In the genomic region with DNA sequence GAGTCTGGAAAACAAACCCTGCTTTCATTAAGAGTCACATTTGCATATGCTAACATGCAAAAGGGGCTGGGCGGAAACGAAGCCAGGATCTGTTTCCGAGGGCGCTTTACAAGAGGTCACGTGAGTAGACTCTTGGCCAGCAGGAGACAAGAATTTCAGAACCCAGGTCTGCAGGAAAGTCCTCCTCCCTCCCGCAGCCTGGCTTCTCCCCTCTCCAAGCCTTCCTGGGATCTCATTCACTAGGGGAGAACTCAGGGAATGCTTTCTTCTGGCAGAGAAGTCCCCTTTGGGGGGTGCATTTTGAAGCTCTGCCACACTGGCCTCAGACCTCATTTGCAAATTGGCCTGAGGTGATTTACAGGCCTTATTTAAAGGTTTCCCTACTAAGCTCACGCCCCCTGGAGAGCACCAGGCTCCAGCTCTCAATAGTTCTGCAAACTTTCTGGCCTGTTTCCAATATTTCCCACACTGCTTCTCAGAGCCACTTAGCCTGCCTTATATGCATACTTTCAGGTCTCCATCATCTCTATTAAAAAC, we compare ENCODE assay signal across 15 cellular contexts. TPM values are rescaled to one million over a fixed set of nuclear protein-coding genes. Genes with fewer than 3 reads are reported as not detected.
DNase-seq lines count a peak whose midpoint lies in the region; ATAC-seq and TF ChIP-seq lines count a peak whose summit lies in the region.
"Had no signal": no experiment of that assay in that cellular context is flagged by ENCODE, and none has a peak within 500 bp of the region (broad histone marks: within the 10 kb centered on the region; RNA-seq: fewer than 3 reads in every experiment).

No MANE protein-coding gene starts in this region.

- H3K4me1 Mint-ChIP-seq in WTC11: peaks cover 69% of the 10 kb centered on the region
- H3K4me1 Mint-ChIP-seq: activated B cell treated with CpG ODN at 0.5 μM for 24 hours had no signal

- H3K4me1 ChIP-seq in HUES48 (ENCODE audit: control insufficient read depth, insufficient read depth, low read length) (peaks cover 46% of the 10 kb centered on the region), iPS-20b (ENCODE audit: insufficient read depth, low read length) (peaks cover 34% of the 10 kb centered on the region; the same call in 1 of the 2 replicates)
- H3K4me1 ChIP-seq: prostate gland had no signal

- H3K4me3 ChIP-seq in AG04450 (ENCODE audit: low read depth, low read length) (no peak overlapping the region), HUES48 (ENCODE audit: low read depth, low read length) (peak overlapping the region; percentile 7), iPS-20b (ENCODE audit: low read length) (peak overlapping the region; percentile 17; the same call in 1 of the 2 replicates)
- H3K4me3 ChIP-seq: GM12878, prostate gland had no signal

- peak; percentile 86 for ATAC-seq in WTC11
- no peak for ATAC-seq in omental fat pad (ENCODE audit: low FRiP score)
- ATAC-seq: effector memory CD8-positive, alpha-beta T cell; GM12878 had no signal

- peaks cover 7% of the 10 kb centered on the region for H3K36me3 Mint-ChIP-seq in WTC11

- peak overlapping the region; percentile 61 for H3K9ac ChIP-seq in HUES48 (ENCODE audit: low read depth, low read length)
- peak overlapping the region; percentile 68; the same call in 1 of the 2 replicates for H3K9ac ChIP-seq in iPS-20b (ENCODE audit: low read depth, low read length)

- peak overlapping the region; percentile 55 for H3K4me3 Mint-ChIP-seq in WTC11
- H3K4me3 Mint-ChIP-seq: activated B cell treated with CpG ODN at 0.5 μM for 24 hours; effector memory CD8-positive, alpha-beta T cell had no signal

- H3K36me3 ChIP-seq in HUES48 (ENCODE audit: control insufficient read depth, insufficient read depth, low read length) (no peaks in the 10 kb centered on the region), iPS-20b (ENCODE audit: insufficient read depth, low read depth, low read length) (no peaks in the 10 kb centered on the region)
- H3K36me3 ChIP-seq: BE2C, prostate gland had no signal

- no peaks in the 10 kb centered on the region for H3K27me3 ChIP-seq in AG04450 (ENCODE audit: control insufficient read depth, insufficient read depth, low read length)
- no peaks in the 10 kb centered on the region for H3K27me3 ChIP-seq in HUES48 (ENCODE audit: control insufficient read depth, insufficient read depth, low read length)
- H3K27me3 ChIP-seq in iPS-20b (ENCODE audit: insufficient read depth, low read length): no peaks in the 10 kb centered on the region
- H3K27me3 ChIP-seq: BE2C had no signal

- POLR2A ChIA-PET in AG04450 (lab: Yijun Ruan, JAX) (no interaction called here), WTC11 (lab: Charles Lee) (interaction anchor here (1.2 kb wide), 1 partner anchor 41 kb away, joined by 3 read pairs; no protein-coding TSS in a partner anchor)

- H3K27ac Mint-ChIP-seq in WTC11: peak overlapping the region; percentile 100
- H3K27ac Mint-ChIP-seq: activated B cell treated with CpG ODN at 0.5 μM for 24 hours; effector memory CD8-positive, alpha-beta T cell had no signal

- CTCF ChIA-PET in AG04450 (lab: Charles Lee): no interaction called here
- CTCF ChIA-PET in WTC11 (lab: Charles Lee): interaction anchor here (0.5 to 2.0 kb wide), 5 partner anchors 8 to 50 kb away, joined by 3 to 10 read pairs (median 4); no protein-coding TSS in a partner anchor

- H3K9me3 Mint-ChIP-seq in WTC11: 0 out of 2 replicates have a peak, but pooled peaks cover 4% of the 10 kb centered on the region
- H3K9me3 Mint-ChIP-seq: activated B cell treated with CpG ODN at 0.5 μM for 24 hours; effector memory CD8-positive, alpha-beta T cell had no signal

- H3K27ac ChIP-seq in AG04450 (ENCODE audit: low read depth, low read length): peak overlapping the region; percentile 39
- peak overlapping the region; percentile 97 for H3K27ac ChIP-seq in HUES48 (ENCODE audit: low read depth, low read length)
- H3K27ac ChIP-seq in iPS-20b (ENCODE audit: low read length): peak overlapping the region; percentile 54
- H3K27ac ChIP-seq: prostate gland had no signal

- no peaks in the 10 kb centered on the region for H3K27me3 Mint-ChIP-seq in WTC11 (ENCODE audit: low read depth)
- H3K27me3 Mint-ChIP-seq: activated B cell treated with CpG ODN at 0.5 μM for 24 hours; effector memory CD8-positive, alpha-beta T cell had no signal

- TF ChIP-seq CTCF in AG04450 (IDR thresholded peaks at IDR 0.05; ENCODE audit: low read depth, low read length): no peak
- no peak for TF ChIP-seq CTCF in WTC11 (IDR thresholded peaks at IDR 0.05)
- TF ChIP-seq CTCF in omental fat pad (IDR thresholded peaks at IDR 0.05): no peak

- H3K9me3 ChIP-seq in AG04450 (ENCODE audit: control insufficient read depth, insufficient read depth, low read length) (no peaks in the 10 kb centered on the region), HUES48 (ENCODE audit: control insufficient read depth, insufficient read depth, low read length) (no peaks in the 10 kb centered on the region), iPS-20b (ENCODE audit: insufficient read depth, low read depth, low read length) (no peaks in the 10 kb centered on the region)
- H3K9me3 ChIP-seq: BE2C, prostate gland had no signal

- no peak for DNase-seq in AG04450 (ENCODE audit: low read depth, low spot score)
- DNase-seq in WTC11 (ENCODE audit: low spot score): peak; percentile 80
- no peak for DNase-seq in omental fat pad (ENCODE audit: low spot score)
- DNase-seq in SKM-1 treated with dmso at 0.1 percent for 144 hours (lab: John Stamatoyannopoulos, UW; ENCODE audit: unreplicated experiment): no peak
- DNase-seq in dermis blood vessel endothelial cell: no peak
- no peak for DNase-seq in HuH-7.5 (ENCODE audit: low spot score)
- DNase-seq: activated B cell treated with CpG ODN at 0.5 μM for 24 hours; BE2C; effector memory CD8-positive, alpha-beta T cell; kidney glomerular epithelial cell had no signal

TF ChIP-seq in WTC11, 78 proteins besides CTCF, POLR2A, EP300 and RAD21 (continues in another document):
- TF ChIP-seq CBFB (CRISPR knock-in tag; IDR thresholded peaks at IDR 0.05; ENCODE audit: low read depth) (no peak), NR3C1 (CRISPR knock-in tag; conservative IDR thresholded peaks at IDR 0.05; ENCODE audit: low read depth) (no peak), MYBL2 (CRISPR knock-in tag; IDR thresholded peaks at IDR 0.05) (no peak), ZNF423 (CRISPR knock-in tag; IDR thresholded peaks at IDR 0.05) (peak; percentile 12; the same call in 1 of the 2 replicates), ZNF425 (CRISPR knock-in tag; conservative IDR thresholded peaks at IDR 0.05) (no peak), NFATC4 (CRISPR knock-in tag; IDR thresholded peaks at IDR 0.05) (no peak), ZNF396 (CRISPR knock-in tag; IDR thresholded peaks at IDR 0.05; ENCODE audit: borderline replicate concordance) (no peak), ATF6 (CRISPR knock-in tag; IDR thresholded peaks at IDR 0.05) (no peak)
- TF ChIP-seq, protein P1, sequence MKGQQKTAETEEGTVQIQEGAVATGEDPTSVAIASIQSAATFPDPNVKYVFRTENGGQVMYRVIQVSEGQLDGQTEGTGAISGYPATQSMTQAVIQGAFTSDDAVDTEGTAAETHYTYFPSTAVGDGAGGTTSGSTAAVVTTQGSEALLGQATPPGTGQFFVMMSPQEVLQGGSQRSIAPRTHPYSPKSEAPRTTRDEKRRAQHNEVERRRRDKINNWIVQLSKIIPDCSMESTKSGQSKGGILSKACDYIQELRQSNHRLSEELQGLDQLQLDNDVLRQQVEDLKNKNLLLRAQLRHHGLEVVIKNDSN (CRISPR knock-in tag; IDR thresholded peaks at IDR 0.05): peak; percentile 86
- TF ChIP-seq, protein P2, sequence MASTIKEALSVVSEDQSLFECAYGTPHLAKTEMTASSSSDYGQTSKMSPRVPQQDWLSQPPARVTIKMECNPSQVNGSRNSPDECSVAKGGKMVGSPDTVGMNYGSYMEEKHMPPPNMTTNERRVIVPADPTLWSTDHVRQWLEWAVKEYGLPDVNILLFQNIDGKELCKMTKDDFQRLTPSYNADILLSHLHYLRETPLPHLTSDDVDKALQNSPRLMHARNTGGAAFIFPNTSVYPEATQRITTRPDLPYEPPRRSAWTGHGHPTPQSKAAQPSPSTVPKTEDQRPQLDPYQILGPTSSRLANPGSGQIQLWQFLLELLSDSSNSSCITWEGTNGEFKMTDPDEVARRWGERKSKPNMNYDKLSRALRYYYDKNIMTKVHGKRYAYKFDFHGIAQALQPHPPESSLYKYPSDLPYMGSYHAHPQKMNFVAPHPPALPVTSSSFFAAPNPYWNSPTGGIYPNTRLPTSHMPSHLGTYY (CRISPR knock-in tag; IDR thresholded peaks at IDR 0.05): no peak

RNA-seq across cellular contexts. Expression of gene CACNG5, which starts 57.2 kb away (rescaled TPM):
- polyA plus RNA-seq in AG04450 (2011; rRNA removed): not detected in 2 replicates
- polyA minus RNA-seq in AG04450 (2011; rRNA and poly(A)+ RNA removed): not detected in 2 replicates
- total RNA-seq in WTC11 (2021) (1.9 to 3.1 TPM (median 2.8 TPM) in 3 replicates), omental fat pad (not detected), dermis blood vessel endothelial cell (not detected in 2 replicates)
- total RNA-seq: activated B cell treated with CpG ODN at 0.5 μM for 24 hours, GM12878, OCI-LY7, prostate gland had no signal
- polyA plus RNA-seq: GM12878 had no signal

Comparison
In these comparisons a context has a peak if more than half of its experiments do, and no peak if none do; other contexts are left out.
1. H3K27ac ChIP-seq: peak in every context shown above with its lines; median percentile 97 in HUES48; 54 in iPS-20b; 39 in AG04450.